In genomic region chr13:91498298-91498697, GRCh38 we compare ENCODE assay signal across 1 cellular context.
A peak's percentile ranks its signal among the peaks of the same experiment; 100 is the strongest.
TF ChIP-seq lines count a peak whose summit lies in the region.

No MANE protein-coding gene starts in this region.

TF ChIP-seq in K562, 482 proteins besides CTCF, POLR2A, EP300 and RAD21 (continued from another document):
- no peak for TF ChIP-seq ZBTB40 (IDR thresholded peaks at IDR 0.05)
- TF ChIP-seq ZBTB40 (CRISPR knock-in tag; IDR thresholded peaks at IDR 0.05): 0 out of 2 replicates have a peak, but pooled peaks have one; percentile 10
- no peak for TF ChIP-seq WHSC1 (IDR thresholded peaks at IDR 0.05; ENCODE audit: low read length)
- no peak for TF ChIP-seq BMI1 (IDR thresholded peaks at IDR 0.05; ENCODE audit: low read length)
- no peak for TF ChIP-seq SIN3B (IDR thresholded peaks at IDR 0.05; ENCODE audit: low read depth)
